Comparison of ENCODE assay signal across 1 cellular context in the genomic region with DNA sequence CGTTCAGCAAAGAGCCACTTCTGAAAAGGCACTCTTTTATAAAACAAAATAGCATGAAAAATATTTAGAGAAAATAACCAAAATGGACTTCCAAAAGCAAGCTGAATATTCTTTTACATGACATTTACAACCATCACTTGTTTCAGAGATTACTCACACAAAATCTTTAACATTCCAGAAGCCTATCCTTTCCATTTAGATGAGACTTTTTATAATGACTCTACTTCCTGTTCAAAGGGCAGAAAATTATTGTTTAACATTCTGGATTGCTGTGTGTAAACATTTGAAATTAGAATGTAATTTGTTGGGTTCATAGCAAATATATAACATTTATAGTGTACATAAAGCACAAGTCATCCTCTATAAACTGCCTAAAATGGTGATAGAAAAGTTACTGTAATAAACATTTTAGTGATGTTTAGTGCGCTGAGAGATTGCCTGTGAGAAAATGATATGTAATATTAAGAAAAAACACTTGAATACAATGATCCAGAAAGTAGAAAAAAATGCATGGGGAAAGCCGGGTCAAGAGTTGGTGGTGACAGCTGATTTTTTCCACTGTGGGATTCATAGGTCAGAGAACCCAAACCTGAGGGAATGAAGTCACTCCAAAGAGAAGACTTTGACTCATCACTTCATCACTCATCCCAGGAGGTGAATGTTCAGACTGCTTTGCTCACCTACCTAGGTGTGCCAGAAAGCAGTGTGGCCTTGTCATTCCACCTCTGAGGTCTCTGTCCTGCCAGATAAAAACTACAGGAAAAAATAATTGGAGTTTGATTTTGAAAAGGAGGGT.
TF ChIP-seq lines count a peak whose summit lies in the region.

No MANE protein-coding gene starts in this region.

TF ChIP-seq in SK-N-SH treated with all-trans-retinoic acid at 6 μM for 48 hours, 23 proteins besides CTCF, POLR2A, EP300 and RAD21 (continued from another document):
- TF ChIP-seq, protein P1, sequence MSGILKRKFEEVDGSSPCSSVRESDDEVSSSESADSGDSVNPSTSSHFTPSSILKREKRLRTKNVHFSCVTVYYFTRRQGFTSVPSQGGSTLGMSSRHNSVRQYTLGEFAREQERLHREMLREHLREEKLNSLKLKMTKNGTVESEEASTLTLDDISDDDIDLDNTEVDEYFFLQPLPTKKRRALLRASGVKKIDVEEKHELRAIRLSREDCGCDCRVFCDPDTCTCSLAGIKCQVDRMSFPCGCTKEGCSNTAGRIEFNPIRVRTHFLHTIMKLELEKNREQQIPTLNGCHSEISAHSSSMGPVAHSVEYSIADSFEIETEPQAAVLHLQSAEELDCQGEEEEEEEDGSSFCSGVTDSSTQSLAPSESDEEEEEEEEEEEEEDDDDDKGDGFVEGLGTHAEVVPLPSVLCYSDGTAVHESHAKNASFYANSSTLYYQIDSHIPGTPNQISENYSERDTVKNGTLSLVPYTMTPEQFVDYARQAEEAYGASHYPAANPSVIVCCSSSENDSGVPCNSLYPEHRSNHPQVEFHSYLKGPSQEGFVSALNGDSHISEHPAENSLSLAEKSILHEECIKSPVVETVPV (CRISPR knock-in tag; IDR thresholded peaks at IDR 0.05) = no peak
- no peak for TF ChIP-seq ARNTL (CRISPR knock-in tag; IDR thresholded peaks at IDR 0.05; ENCODE audit: borderline replicate concordance, low read depth)
- no peak for TF ChIP-seq TOX (CRISPR knock-in tag; IDR thresholded peaks at IDR 0.05; ENCODE audit: borderline replicate concordance)
